Comparison of ENCODE assay signal across 1 cellular context in the genomic region with DNA sequence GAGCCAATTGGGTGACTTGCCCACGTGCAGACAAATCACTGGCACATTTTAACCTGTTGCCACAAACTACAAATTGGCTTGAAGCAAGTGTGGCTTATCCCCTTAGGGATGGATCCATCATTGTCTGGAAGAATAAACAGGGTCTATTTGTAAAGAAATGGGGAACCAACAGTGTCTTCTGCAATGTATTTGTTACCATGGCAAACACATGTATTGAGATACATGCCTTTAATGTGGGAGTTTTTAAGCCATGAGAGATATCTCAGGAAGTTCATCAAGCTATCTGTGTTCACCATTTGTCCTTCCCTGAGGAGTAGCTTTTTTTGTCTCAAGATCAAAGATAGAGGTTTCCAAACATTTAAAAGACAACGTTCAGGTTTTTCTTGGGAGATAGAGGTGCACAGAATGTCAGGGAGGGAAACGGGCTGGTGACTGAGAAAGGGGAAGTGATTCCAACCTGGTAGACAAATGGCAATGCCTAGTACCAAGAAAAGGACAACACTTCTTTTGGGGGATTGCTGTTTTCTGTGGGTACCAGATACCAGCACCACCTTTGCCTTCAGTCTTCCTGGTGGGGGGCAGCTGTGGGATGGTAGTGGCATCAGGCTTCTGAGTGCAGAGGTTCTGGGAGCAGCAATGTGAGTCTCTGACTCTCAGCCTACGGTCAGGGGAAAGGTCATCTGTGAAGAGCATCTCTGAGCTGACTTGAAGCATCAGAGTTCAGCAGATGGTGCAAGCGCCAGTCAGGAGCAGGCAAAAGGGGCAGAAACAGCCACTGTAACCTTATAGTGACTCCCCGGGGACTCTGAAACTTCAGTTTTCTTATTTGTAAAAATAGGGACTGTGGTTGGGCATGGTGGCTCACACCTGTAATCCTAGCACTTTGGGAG.
TF ChIP-seq lines count a peak whose summit lies in the region.

No MANE protein-coding gene starts in this region.

TF ChIP-seq in HepG2, 621 proteins besides CTCF, POLR2A, EP300 and RAD21:
- TF ChIP-seq, protein P1, sequence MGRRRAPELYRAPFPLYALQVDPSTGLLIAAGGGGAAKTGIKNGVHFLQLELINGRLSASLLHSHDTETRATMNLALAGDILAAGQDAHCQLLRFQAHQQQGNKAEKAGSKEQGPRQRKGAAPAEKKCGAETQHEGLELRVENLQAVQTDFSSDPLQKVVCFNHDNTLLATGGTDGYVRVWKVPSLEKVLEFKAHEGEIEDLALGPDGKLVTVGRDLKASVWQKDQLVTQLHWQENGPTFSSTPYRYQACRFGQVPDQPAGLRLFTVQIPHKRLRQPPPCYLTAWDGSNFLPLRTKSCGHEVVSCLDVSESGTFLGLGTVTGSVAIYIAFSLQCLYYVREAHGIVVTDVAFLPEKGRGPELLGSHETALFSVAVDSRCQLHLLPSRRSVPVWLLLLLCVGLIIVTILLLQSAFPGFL (CRISPR knock-in tag; IDR thresholded peaks at IDR 0.05) = no peak
- no peak for TF ChIP-seq ZFP36L2 (CRISPR knock-in tag; IDR thresholded peaks at IDR 0.05)
- TF ChIP-seq, protein P2, sequence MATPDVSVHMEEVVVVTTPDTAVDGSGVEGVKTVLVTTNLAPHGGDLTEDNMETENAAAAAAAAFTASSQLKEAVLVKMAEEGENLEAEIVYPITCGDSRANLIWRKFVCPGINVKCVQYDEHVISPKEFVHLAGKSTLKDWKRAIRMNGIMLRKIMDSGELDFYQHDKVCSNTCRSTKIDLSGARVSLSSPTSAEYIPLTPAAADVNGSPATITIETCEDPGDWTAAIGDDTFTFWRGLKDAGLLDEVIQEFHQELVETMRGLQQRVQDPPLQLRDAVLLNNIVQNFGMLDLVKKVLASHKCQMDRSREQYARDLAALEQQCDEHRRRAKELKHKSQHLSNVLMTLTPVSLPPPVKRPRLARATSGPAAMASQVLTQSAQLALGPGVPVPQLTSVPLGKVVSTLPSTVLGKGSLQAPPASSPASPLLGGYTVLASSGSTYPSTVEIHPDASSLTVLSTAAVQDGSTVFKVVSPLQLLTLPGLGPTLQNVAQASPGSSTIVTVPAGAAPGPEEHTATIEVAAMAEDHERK (CRISPR knock-in tag; IDR thresholded peaks at IDR 0.05; ENCODE audit: low read depth) = no peak
- TF ChIP-seq, protein P3, sequence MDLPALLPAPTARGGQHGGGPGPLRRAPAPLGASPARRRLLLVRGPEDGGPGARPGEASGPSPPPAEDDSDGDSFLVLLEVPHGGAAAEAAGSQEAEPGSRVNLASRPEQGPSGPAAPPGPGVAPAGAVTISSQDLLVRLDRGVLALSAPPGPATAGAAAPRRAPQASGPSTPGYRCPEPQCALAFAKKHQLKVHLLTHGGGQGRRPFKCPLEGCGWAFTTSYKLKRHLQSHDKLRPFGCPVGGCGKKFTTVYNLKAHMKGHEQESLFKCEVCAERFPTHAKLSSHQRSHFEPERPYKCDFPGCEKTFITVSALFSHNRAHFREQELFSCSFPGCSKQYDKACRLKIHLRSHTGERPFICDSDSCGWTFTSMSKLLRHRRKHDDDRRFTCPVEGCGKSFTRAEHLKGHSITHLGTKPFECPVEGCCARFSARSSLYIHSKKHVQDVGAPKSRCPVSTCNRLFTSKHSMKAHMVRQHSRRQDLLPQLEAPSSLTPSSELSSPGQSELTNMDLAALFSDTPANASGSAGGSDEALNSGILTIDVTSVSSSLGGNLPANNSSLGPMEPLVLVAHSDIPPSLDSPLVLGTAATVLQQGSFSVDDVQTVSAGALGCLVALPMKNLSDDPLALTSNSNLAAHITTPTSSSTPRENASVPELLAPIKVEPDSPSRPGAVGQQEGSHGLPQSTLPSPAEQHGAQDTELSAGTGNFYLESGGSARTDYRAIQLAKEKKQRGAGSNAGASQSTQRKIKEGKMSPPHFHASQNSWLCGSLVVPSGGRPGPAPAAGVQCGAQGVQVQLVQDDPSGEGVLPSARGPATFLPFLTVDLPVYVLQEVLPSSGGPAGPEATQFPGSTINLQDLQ (CRISPR knock-in tag; IDR thresholded peaks at IDR 0.05) = 0 out of 2 replicates have a peak, but pooled peaks have one; percentile 22
- TF ChIP-seq, protein P4, sequence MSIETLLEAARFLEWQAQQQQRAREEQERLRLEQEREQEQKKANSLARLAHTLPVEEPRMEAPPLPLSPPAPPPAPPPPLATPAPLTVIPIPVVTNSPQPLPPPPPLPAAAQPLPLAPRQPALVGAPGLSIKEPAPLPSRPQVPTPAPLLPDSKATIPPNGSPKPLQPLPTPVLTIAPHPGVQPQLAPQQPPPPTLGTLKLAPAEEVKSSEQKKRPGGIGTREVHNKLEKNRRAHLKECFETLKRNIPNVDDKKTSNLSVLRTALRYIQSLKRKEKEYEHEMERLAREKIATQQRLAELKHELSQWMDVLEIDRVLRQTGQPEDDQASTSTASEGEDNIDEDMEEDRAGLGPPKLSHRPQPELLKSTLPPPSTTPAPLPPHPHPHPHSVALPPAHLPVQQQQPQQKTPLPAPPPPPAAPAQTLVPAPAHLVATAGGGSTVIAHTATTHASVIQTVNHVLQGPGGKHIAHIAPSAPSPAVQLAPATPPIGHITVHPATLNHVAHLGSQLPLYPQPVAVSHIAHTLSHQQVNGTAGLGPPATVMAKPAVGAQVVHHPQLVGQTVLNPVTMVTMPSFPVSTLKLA (IDR thresholded peaks at IDR 0.05) = peak; percentile 73
- TF ChIP-seq, protein P5, sequence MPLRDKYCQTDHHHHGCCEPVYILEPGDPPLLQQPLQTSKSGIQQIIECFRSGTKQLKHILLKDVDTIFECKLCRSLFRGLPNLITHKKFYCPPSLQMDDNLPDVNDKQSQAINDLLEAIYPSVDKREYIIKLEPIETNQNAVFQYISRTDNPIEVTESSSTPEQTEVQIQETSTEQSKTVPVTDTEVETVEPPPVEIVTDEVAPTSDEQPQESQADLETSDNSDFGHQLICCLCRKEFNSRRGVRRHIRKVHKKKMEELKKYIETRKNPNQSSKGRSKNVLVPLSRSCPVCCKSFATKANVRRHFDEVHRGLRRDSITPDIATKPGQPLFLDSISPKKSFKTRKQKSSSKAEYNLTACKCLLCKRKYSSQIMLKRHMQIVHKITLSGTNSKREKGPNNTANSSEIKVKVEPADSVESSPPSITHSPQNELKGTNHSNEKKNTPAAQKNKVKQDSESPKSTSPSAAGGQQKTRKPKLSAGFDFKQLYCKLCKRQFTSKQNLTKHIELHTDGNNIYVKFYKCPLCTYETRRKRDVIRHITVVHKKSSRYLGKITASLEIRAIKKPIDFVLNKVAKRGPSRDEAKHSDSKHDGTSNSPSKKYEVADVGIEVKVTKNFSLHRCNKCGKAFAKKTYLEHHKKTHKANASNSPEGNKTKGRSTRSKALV (CRISPR knock-in tag; IDR thresholded peaks at IDR 0.05) = no peak
- no peak for TF ChIP-seq SALL1 (CRISPR knock-in tag; IDR thresholded peaks at IDR 0.05)
- TF ChIP-seq, protein P6, sequence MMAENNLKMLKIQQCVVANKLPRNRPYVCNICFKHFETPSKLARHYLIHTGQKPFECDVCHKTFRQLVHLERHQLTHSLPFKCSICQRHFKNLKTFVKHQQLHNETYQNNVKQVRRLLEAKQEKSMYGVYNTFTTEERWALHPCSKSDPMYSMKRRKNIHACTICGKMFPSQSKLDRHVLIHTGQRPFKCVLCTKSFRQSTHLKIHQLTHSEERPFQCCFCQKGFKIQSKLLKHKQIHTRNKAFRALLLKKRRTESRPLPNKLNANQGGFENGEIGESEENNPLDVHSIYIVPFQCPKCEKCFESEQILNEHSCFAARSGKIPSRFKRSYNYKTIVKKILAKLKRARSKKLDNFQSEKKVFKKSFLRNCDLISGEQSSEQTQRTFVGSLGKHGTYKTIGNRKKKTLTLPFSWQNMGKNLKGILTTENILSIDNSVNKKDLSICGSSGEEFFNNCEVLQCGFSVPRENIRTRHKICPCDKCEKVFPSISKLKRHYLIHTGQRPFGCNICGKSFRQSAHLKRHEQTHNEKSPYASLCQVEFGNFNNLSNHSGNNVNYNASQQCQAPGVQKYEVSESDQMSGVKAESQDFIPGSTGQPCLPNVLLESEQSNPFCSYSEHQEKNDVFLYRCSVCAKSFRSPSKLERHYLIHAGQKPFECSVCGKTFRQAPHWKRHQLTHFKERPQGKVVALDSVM (CRISPR knock-in tag; IDR thresholded peaks at IDR 0.05) = no peak
TF ChIP-seq in HepG2: peak in this region for 2.
